Comparison of ENCODE assay signal across 27 cellular contexts in genomic region chr10:9759596-9759995, GRCh38.
"Had no signal": no experiment of that assay in that cellular context is flagged by ENCODE, and none has a peak within 500 bp of the region (broad histone marks: within the 10 kb centered on the region; RNA-seq: fewer than 3 reads in every experiment).

No MANE protein-coding gene starts in this region.

- H3K4me1 ChIP-seq: pancreas, psoas muscle, right lobe of liver, sigmoid colon, stomach, tibial artery, transverse colon, upper lobe of right lung, uterus had no signal

- H3K36me3 ChIP-seq: neutrophil, pancreas, right lobe of liver, sigmoid colon, stomach, tibial artery, transverse colon, upper lobe of right lung, uterus had no signal

- H3K4me3 ChIP-seq: pancreas, psoas muscle, right lobe of liver, sigmoid colon, stomach, tibial artery, transverse colon, upper lobe of right lung, uterus had no signal

- DNase-seq: naive thymus-derived CD8-positive, alpha-beta T cell; nephron progenitor cell; nucleus accumbens; pancreas; psoas muscle; right cardiac atrium; right lobe of liver; sigmoid colon; small intestine; stimulated activated CD4-positive, alpha-beta T cell treated with anti-CD3 and anti-CD28 coated beads, Interleukin-15, amount 100 ng/mL, for 24 hours; stimulated activated CD4-positive, alpha-beta T cell treated with anti-CD3 and anti-CD28 coated beads, Interleukin-2, amount 100 ng/mL, for 24 hours; stimulated activated CD4-positive, alpha-beta T cell treated with anti-CD3 and anti-CD28 coated beads, Interleukin-2, amount 100 ng/mL, for 48 hours; stimulated activated CD4-positive, alpha-beta T cell treated with anti-CD3 and anti-CD28 coated beads, Interleukin-4, amount 100 ng/mL, for 24 hours; stimulated activated naive B cell treated with anti-CD40 and anti-IgM and Interleukin-4, amounts not matched to agents 10 μg/mL and 1 μg/mL and 100 μg/mL, for 72 hours; stimulated activated naive CD4-positive, alpha-beta T cell treated with Interleukin-2 at 50 U/mL for 16 hours; stomach; tibial artery; transverse colon; upper lobe of right lung; uterus had no signal

- H3K27me3 Mint-ChIP-seq: natural killer cell treated with Interleukin-12 subunit alpha and Interleukin-12 subunit beta and Interleukin-15 and Interleukin-18, amount 100 ng/mL, for 72 hours; progenitor cell of endocrine pancreas; stimulated activated naive B cell treated with anti-CD40 and anti-IgM and Interleukin-4, amounts not matched to agents 10 μg/mL and 1 μg/mL and 100 μg/mL, for 72 hours; stimulated activated naive CD8-positive, alpha-beta T cell treated with anti-CD3 and anti-CD28 coated beads, Interleukin-15, Interleukin-2, amounts not matched to agents 100 ng/mL and 50 ng/mL, for 24 hours; type B pancreatic cell had no signal

- H3K27me3 ChIP-seq: neutrophil, pancreas, right lobe of liver, sigmoid colon, stomach, tibial artery, transverse colon, upper lobe of right lung, uterus had no signal

- H3K4me1 Mint-ChIP-seq: naive thymus-derived CD8-positive, alpha-beta T cell; nephron progenitor cell; neural crest cell; stimulated activated effector memory CD8-positive, alpha-beta T cell treated with anti-CD3 and anti-CD28 coated beads, Interleukin-12 subunit alpha, Interleukin-12 subunit beta, amount 100 ng/mL, for 72 hours; stimulated activated naive B cell treated with anti-CD40 and anti-IgM and Interleukin-4, amounts not matched to agents 10 μg/mL and 1 μg/mL and 100 μg/mL, for 72 hours had no signal

- ATAC-seq: naive thymus-derived CD8-positive, alpha-beta T cell; natural killer cell treated with Interleukin-12 subunit alpha and Interleukin-12 subunit beta and Interleukin-15 and Interleukin-18, amount 100 ng/mL, for 72 hours; pancreas; psoas muscle; right cardiac atrium; right lobe of liver; stimulated activated effector memory CD8-positive, alpha-beta T cell treated with anti-CD3 and anti-CD28 coated beads, Interleukin-12 subunit alpha, Interleukin-12 subunit beta, amount 100 ng/mL, for 72 hours; stimulated activated naive B cell treated with anti-CD40 and anti-IgM and Interleukin-4, amounts not matched to agents 10 μg/mL and 1 μg/mL and 100 μg/mL, for 72 hours; upper lobe of right lung had no signal

- H3K4me3 Mint-ChIP-seq: naive thymus-derived CD8-positive, alpha-beta T cell; natural killer cell treated with Interleukin-12 subunit alpha and Interleukin-12 subunit beta and Interleukin-15 and Interleukin-18, amount 100 ng/mL, for 72 hours; nephron progenitor cell; neural crest cell; stimulated activated effector memory CD8-positive, alpha-beta T cell treated with anti-CD3 and anti-CD28 coated beads, Interleukin-12 subunit alpha, Interleukin-12 subunit beta, amount 100 ng/mL, for 72 hours; stimulated activated naive B cell treated with anti-CD40 and anti-IgM and Interleukin-4, amounts not matched to agents 10 μg/mL and 1 μg/mL and 100 μg/mL, for 72 hours; stimulated activated naive CD8-positive, alpha-beta T cell treated with anti-CD3 and anti-CD28 coated beads, Interleukin-15, Interleukin-2, amounts not matched to agents 100 ng/mL and 50 ng/mL, for 24 hours; type B pancreatic cell had no signal

- H3K27ac ChIP-seq: neutrophil, pancreas, psoas muscle, right lobe of liver, sigmoid colon, stomach, tibial artery, transverse colon, upper lobe of right lung, uterus had no signal

- H3K27ac Mint-ChIP-seq: naive thymus-derived CD8-positive, alpha-beta T cell; natural killer cell treated with Interleukin-12 subunit alpha and Interleukin-12 subunit beta and Interleukin-15 and Interleukin-18, amount 100 ng/mL, for 72 hours; nephron progenitor cell; progenitor cell of endocrine pancreas; stimulated activated effector memory CD8-positive, alpha-beta T cell treated with anti-CD3 and anti-CD28 coated beads, Interleukin-12 subunit alpha, Interleukin-12 subunit beta, amount 100 ng/mL, for 72 hours; stimulated activated naive B cell treated with anti-CD40 and anti-IgM and Interleukin-4, amounts not matched to agents 10 μg/mL and 1 μg/mL and 100 μg/mL, for 72 hours; stimulated activated naive CD8-positive, alpha-beta T cell treated with anti-CD3 and anti-CD28 coated beads, Interleukin-15, Interleukin-2, amounts not matched to agents 100 ng/mL and 50 ng/mL, for 24 hours; type B pancreatic cell had no signal

- FAIRE-seq: pancreas, small intestine had no signal

- H3K9me3 ChIP-seq: neutrophil, pancreas, psoas muscle, right lobe of liver, sigmoid colon, stomach, tibial artery, transverse colon, upper lobe of right lung, uterus had no signal

- H3K36me3 Mint-ChIP-seq: naive thymus-derived CD8-positive, alpha-beta T cell; natural killer cell treated with Interleukin-12 subunit alpha and Interleukin-12 subunit beta and Interleukin-15 and Interleukin-18, amount 100 ng/mL, for 72 hours; stimulated activated effector memory CD8-positive, alpha-beta T cell treated with anti-CD3 and anti-CD28 coated beads, Interleukin-12 subunit alpha, Interleukin-12 subunit beta, amount 100 ng/mL, for 72 hours; stimulated activated naive B cell treated with anti-CD40 and anti-IgM and Interleukin-4, amounts not matched to agents 10 μg/mL and 1 μg/mL and 100 μg/mL, for 72 hours had no signal
